In genomic region chr20:63177785-63178444, GRCh38 we compare ENCODE assay signal across 13 cellular contexts. TPM values are rescaled to one million over a fixed set of nuclear protein-coding genes. Genes with fewer than 3 reads are reported as not detected.
DNase-seq lines count a peak whose midpoint lies in the region; ATAC-seq and TF ChIP-seq lines count a peak whose summit lies in the region.
"Had no signal": no experiment of that assay in that cellular context is flagged by ENCODE, and none has a peak within 500 bp of the region (broad histone marks: within the 10 kb centered on the region; RNA-seq: fewer than 3 reads in every experiment).

No MANE protein-coding gene starts in this region.

- ATAC-seq in GM21737 (IDR thresholded peaks at IDR 0.05; ENCODE audit: unreplicated experiment): no peak
- no peak for ATAC-seq in GM19328 (IDR thresholded peaks at IDR 0.05; ENCODE audit: unreplicated experiment)
- ATAC-seq: activated naive CD8-positive, alpha-beta T cell treated with anti-CD3 and anti-CD28 coated beads, Interleukin-2, amount 50 U/mL, for 24 hours had no signal

- H3K27me3 ChIP-seq in osteoblast (ENCODE audit: insufficient read depth, low read length): peaks cover 64% of the 10 kb centered on the region

- no peak for TF ChIP-seq CTCF in osteoblast (IDR thresholded peaks at IDR 0.05; ENCODE audit: extremely low read depth, low read depth, low read length)

- no peak overlapping the region for H2AFZ ChIP-seq in osteoblast (ENCODE audit: low read length)

- H3K4me1 ChIP-seq in osteoblast (ENCODE audit: insufficient read depth, low read length): no peaks in the 10 kb centered on the region

- H3K4me2 ChIP-seq in osteoblast (ENCODE audit: insufficient read depth, low read length): no peak overlapping the region

- H3K27ac ChIP-seq in osteoblast (ENCODE audit: low read depth, low read length): no peak overlapping the region
- H3K27ac ChIP-seq: esophagus squamous epithelium, HL-60, Peyer's patch had no signal

- no peak overlapping the region for H3K4me3 ChIP-seq in osteoblast (ENCODE audit: insufficient read depth, low read length)

- H3K9me3 ChIP-seq in osteoblast (ENCODE audit: low read depth, low read length): no peaks in the 10 kb centered on the region
- H3K9me3 ChIP-seq: esophagus squamous epithelium, Peyer's patch had no signal

- H3K79me2 ChIP-seq in osteoblast (ENCODE audit: insufficient read depth, low read length): no peaks in the 10 kb centered on the region

- H3K36me3 ChIP-seq in osteoblast (ENCODE audit: insufficient read depth, low read length): no peaks in the 10 kb centered on the region
- H3K36me3 ChIP-seq: esophagus squamous epithelium, Peyer's patch had no signal

- peak in 2 of 3 experiments; percentile 58 to 77 for DNase-seq in NCI-H1417 (lab: John Stamatoyannopoulos, UW)
- DNase-seq in NCI-H1417 treated with DMSO at 0.1 percent for 48 hours (lab: John Stamatoyannopoulos, UW): no peak
- DNase-seq in NCI-H2171 (lab: John Stamatoyannopoulos, UW): peak; percentile 63
- peak; percentile 2 for DNase-seq in fibroblast of peridontal ligament (ENCODE audit: extremely low read depth)
- peak; percentile 82 for DNase-seq in osteoblast (ENCODE audit: insufficient read length, low spot score, missing footprints)
- no peak for DNase-seq in A172 (ENCODE audit: low spot score)
- DNase-seq: 8988T, esophagus squamous epithelium, Peyer's patch had no signal

- peaks cover 8% of the 10 kb centered on the region for H4K20me1 ChIP-seq in osteoblast (ENCODE audit: insufficient read depth, low read length)

RNA-seq across cellular contexts. Expression of gene YTHDF1, which starts 38.0 kb away (rescaled TPM):
- 23.9 and 26.8 TPM in 2 replicates for total RNA-seq in osteoblast
- 21.7 and 27.0 TPM in 2 replicates for total RNA-seq in A172 (2014; rRNA removed; shearing (Covaris generic))

RNA-seq across cellular contexts. Expression of gene BIRC7, which starts 57.8 kb away (rescaled TPM):
- total RNA-seq in osteoblast: under 0.01 and 0.29 TPM in 2 replicates
- 0.19 TPM in 1 of 2 replicates, not detected in the other for total RNA-seq in A172 (2014; rRNA removed; shearing (Covaris generic))
- total RNA-seq: Peyer's patch had no signal

Comparison
In these comparisons a context has a peak if more than half of its experiments do, and no peak if none do; other contexts are left out.
1. DNase-seq: peak in NCI-H1417 (2 of 3), NCI-H2171 (single experiment), fibroblast of peridontal ligament (single experiment) and osteoblast (single experiment); none in NCI-H1417 treated with DMSO at 0.1 percent for 48 hours (single experiment) and A172 (single experiment).